8 cellular contexts compared by ENCODE assay signal in genomic region chr13:52010890-52011689, GRCh38. TPM values are rescaled to one million over a fixed set of nuclear protein-coding genes. Genes with fewer than 3 reads are reported as not detected.
DNase-seq lines count a peak whose midpoint lies in the region; ATAC-seq and TF ChIP-seq lines count a peak whose summit lies in the region.

Gene ATP7B (minus strand): TSS chr13:52011450. CDS start chr13:52011337, 113 bp downstream.

- peak within 1 kb of the TSS; percentile 98 for H3K4me3 ChIP-seq in SK-N-SH (ENCODE audit: low read depth in 2 of 2, low read length in 1 of 2)

- H3K27ac ChIP-seq in SK-N-SH (ENCODE audit: low read depth in 2 of 2, low read length in 1 of 2) (peak within 1 kb of the TSS; percentile 67 to 72), caudate nucleus (ENCODE audit: low read depth, low read length) (peak within 1 kb of the TSS; percentile 72)

- TF ChIP-seq RAD21 in SK-N-SH (IDR thresholded peaks at IDR 0.05; ENCODE audit: low read length), result no peak

- POLR2A ChIA-PET in SK-N-SH (lab: Yijun Ruan, JAX), result interaction anchor here (1.5 kb wide), 1 partner anchor 183 kb away, joined by 4 read pairs; no protein-coding TSS in a partner anchor

- peak; percentile 19 for DNase-seq in EH (ENCODE audit: low read depth)
- DNase-seq in SK-N-SH, result peak; percentile 57
- DNase-seq in caudate nucleus (lab: John Stamatoyannopoulos, UW), result peak in 12 of 61 donors; percentile 16 to 63 (median 44)
- DNase-seq in left kidney (ENCODE audit: low read depth, low spot score), result peak; percentile 73
- peak; percentile 7 to 10 for DNase-seq in stimulated activated CD4-positive, alpha-beta T cell treated with anti-CD3 and anti-CD28 coated beads, Interleukin-4, amount 100 ng/mL, for 48 hours (ENCODE audit: low read depth in 2 of 2)
- no peak for DNase-seq in COLO829 (ENCODE audit: low spot score)

- H3K9ac ChIP-seq in SK-N-SH, result peak within 1 kb of the TSS; percentile 91

- H3K4me2 ChIP-seq in SK-N-SH, result peak within 1 kb of the TSS; percentile 98

- peaks cover 0 to 13% of the 10 kb centered on the region in 2 experiments for H3K36me3 ChIP-seq in SK-N-SH (replicated peaks in 1 of 2; ENCODE audit: control insufficient read depth in 1 of 2, insufficient read depth in 2 of 2, low read length in 1 of 2)

- peak; percentile 27 for TF ChIP-seq CTCF in SK-N-SH (IDR thresholded peaks at IDR 0.05)

- CTCF ChIA-PET in SK-N-SH (lab: Yijun Ruan, JAX), result interaction anchor here (1.1 to 1.2 kb wide), 2 partner anchors 7 to 195 kb away, joined by 3 to 4 read pairs; no protein-coding TSS in a partner anchor

- H2AFZ ChIP-seq in SK-N-SH (ENCODE audit: low read depth), result peak within 1 kb of the TSS; percentile 98

- no peaks in the 10 kb centered on the region for H4K20me1 ChIP-seq in SK-N-SH (ENCODE audit: insufficient read depth)

- no peak for TF ChIP-seq EP300 in SK-N-SH (IDR thresholded peaks at IDR 0.05; ENCODE audit: borderline replicate concordance in 1 of 2, low read depth in 1 of 2, low read length in 1 of 2)

- no peaks in the 10 kb centered on the region for H3K9me3 ChIP-seq in SK-N-SH

- H3K9me2 ChIP-seq in SK-N-SH, result no peaks in the 10 kb centered on the region

- ATAC-seq in HG02642 (IDR thresholded peaks at IDR 0.05; ENCODE audit: poor library complexity, unreplicated experiment) (peak; percentile 10), HG03565 (IDR thresholded peaks at IDR 0.05; ENCODE audit: unreplicated experiment) (no peak)

- H3K27me3 ChIP-seq in SK-N-SH (ENCODE audit: insufficient read depth), result no peaks in the 10 kb centered on the region

- no peaks in the 10 kb centered on the region for H3F3A ChIP-seq in SK-N-SH (replicated peaks; ENCODE audit: insufficient read depth)

- WGBS in SK-N-SH (ENCODE audit: low lambda C conversion rate), result 26% methylated on average over 24 of the region's 49 CpGs

- H3K79me2 ChIP-seq in SK-N-SH (ENCODE audit: insufficient read depth), result peaks cover 46% of the 10 kb centered on the region

- H3K4me1 ChIP-seq in SK-N-SH (ENCODE audit: control insufficient read depth in 1 of 2, insufficient read depth in 2 of 2, low read depth in 1 of 2, low read length in 1 of 2), result peaks cover 7 to 12% of the 10 kb centered on the region in 2 experiments; a peak in 3 of 4 replicates

TF ChIP-seq in SK-N-SH, 30 proteins besides CTCF, POLR2A, EP300 and RAD21:
- TF ChIP-seq CHD2 (IDR thresholded peaks at IDR 0.05; ENCODE audit: low read length, partially characterized antibody) (no peak), SIN3A (IDR thresholded peaks at IDR 0.05; ENCODE audit: borderline replicate concordance, low read depth, low read length) (no peak), YY1 (IDR thresholded peaks at IDR 0.05; ENCODE audit: low read depth) (no peak), FOXM1 (IDR thresholded peaks at IDR 0.05; ENCODE audit: low read depth) (no peak), ELF1 (IDR thresholded peaks at IDR 0.05) (no peak), GATA2 (CRISPR knock-in tag; IDR thresholded peaks at IDR 0.05) (no peak), RFX5 (IDR thresholded peaks at IDR 0.05; ENCODE audit: low read length) (no peak), POLR2AphosphoS5 (IDR thresholded peaks at IDR 0.05; ENCODE audit: low read depth, low read length) (no peak), SMC3 (IDR thresholded peaks at IDR 0.05; ENCODE audit: low read depth, low read length) (no peak), USF1 (IDR thresholded peaks at IDR 0.05; ENCODE audit: borderline replicate concordance, low read depth) (no peak), TAF1 (IDR thresholded peaks at IDR 0.05; ENCODE audit: borderline replicate concordance, low read depth, low read length) (no peak), FOSL2 (IDR thresholded peaks at IDR 0.05; ENCODE audit: borderline replicate concordance, low read depth) (no peak), NRF1 (IDR thresholded peaks at IDR 0.05; ENCODE audit: low read depth, low read length) (no peak), RCOR1 (IDR thresholded peaks at IDR 0.05; ENCODE audit: low read length) (no peak), IRF3 (IDR thresholded peaks at IDR 0.05; ENCODE audit: low read depth, low read length) (no peak), JUND (IDR thresholded peaks at IDR 0.05) (no peak), REST (IDR thresholded peaks at IDR 0.05; ENCODE audit: low read depth, low read length) (no peak), TEAD4 (IDR thresholded peaks at IDR 0.05; ENCODE audit: borderline replicate concordance, insufficient read depth) (no peak)
TF ChIP-seq in SK-N-SH: peak in this region for 0.

RNA-seq across cellular contexts. Expression of gene ATP7B, which starts in this region (rescaled TPM):
- 4.4 and 5.1 TPM in 2 replicates for polyA plus RNA-seq in SK-N-SH (2012; rRNA removed)
- polyA plus RNA-seq in SK-N-SH (2012; cell fraction: cytosol; rRNA removed), result 2.5 and 3.7 TPM in 2 replicates
- 11.2 and 15.2 TPM in 2 replicates for polyA plus RNA-seq in SK-N-SH (2012; cell fraction: nucleus; rRNA removed)
